In the genomic region with DNA sequence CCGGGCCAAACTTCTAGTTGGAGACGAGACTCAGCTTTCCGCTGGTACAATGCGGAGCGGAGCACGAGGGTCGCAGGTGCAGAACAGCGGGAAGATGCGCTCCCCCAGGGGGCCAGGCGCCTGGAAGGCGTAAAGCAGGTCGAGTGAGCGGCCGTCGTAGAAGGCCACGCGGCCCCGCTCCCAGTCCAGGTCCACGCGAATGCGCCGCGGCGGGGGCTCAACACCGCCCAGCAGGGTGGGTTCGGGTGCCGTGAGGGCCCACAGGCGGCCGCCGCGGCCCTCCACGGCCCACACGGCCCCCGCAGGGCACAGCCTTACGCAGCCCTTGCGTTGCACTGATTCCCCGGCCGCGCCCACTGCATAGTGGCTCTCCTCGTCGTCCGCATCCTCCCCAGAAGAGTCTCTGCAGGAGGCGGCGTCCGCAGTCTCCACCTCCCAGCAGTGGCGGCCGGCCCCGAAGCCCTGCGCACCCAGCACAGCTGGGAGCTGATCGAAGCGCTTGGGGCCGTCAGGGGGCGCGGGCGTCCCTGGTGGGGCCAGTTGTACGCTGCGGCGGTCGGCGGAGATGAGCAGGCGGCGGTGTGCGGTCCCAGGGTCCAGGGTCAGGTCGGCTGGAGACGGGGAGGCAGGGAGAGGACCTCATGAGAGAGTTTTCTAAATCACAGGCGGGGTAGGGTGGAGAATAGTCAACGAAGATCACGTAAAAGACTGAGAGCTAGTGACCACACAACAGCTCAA, we compare ENCODE assay signal across 1 cellular context.
TF ChIP-seq lines count a peak whose summit lies in the region.

No MANE protein-coding gene starts in this region.

TF ChIP-seq in SK-N-SH treated with all-trans-retinoic acid at 6 μM for 48 hours, 23 proteins besides CTCF, POLR2A, EP300 and RAD21 (continued from another document):
- TF ChIP-seq, protein P1, sequence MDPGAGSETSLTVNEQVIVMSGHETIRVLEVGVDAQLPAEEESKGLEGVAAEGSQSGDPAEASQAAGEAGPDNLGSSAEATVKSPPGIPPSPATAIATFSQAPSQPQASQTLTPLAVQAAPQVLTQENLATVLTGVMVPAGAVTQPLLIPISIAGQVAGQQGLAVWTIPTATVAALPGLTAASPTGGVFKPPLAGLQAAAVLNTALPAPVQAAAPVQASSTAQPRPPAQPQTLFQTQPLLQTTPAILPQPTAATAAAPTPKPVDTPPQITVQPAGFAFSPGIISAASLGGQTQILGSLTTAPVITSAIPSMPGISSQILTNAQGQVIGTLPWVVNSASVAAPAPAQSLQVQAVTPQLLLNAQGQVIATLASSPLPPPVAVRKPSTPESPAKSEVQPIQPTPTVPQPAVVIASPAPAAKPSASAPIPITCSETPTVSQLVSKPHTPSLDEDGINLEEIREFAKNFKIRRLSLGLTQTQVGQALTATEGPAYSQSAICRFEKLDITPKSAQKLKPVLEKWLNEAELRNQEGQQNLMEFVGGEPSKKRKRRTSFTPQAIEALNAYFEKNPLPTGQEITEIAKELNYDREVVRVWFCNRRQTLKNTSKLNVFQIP (CRISPR knock-in tag; IDR thresholded peaks at IDR 0.05; ENCODE audit: borderline replicate concordance, low read depth) = no peak
- TF ChIP-seq ISL1 (CRISPR knock-in tag; IDR thresholded peaks at IDR 0.05) (no peak), ZFP3 (CRISPR knock-in tag; IDR thresholded peaks at IDR 0.05) (no peak), PPARA (CRISPR knock-in tag; IDR thresholded peaks at IDR 0.05; ENCODE audit: borderline replicate concordance) (no peak), GLIS3 (CRISPR knock-in tag; IDR thresholded peaks at IDR 0.05) (no peak), BACH2 (CRISPR knock-in tag; IDR thresholded peaks at IDR 0.05; ENCODE audit: borderline replicate concordance) (no peak), ZNF70 (CRISPR knock-in tag; IDR thresholded peaks at IDR 0.05) (no peak)
- TF ChIP-seq, protein P2, sequence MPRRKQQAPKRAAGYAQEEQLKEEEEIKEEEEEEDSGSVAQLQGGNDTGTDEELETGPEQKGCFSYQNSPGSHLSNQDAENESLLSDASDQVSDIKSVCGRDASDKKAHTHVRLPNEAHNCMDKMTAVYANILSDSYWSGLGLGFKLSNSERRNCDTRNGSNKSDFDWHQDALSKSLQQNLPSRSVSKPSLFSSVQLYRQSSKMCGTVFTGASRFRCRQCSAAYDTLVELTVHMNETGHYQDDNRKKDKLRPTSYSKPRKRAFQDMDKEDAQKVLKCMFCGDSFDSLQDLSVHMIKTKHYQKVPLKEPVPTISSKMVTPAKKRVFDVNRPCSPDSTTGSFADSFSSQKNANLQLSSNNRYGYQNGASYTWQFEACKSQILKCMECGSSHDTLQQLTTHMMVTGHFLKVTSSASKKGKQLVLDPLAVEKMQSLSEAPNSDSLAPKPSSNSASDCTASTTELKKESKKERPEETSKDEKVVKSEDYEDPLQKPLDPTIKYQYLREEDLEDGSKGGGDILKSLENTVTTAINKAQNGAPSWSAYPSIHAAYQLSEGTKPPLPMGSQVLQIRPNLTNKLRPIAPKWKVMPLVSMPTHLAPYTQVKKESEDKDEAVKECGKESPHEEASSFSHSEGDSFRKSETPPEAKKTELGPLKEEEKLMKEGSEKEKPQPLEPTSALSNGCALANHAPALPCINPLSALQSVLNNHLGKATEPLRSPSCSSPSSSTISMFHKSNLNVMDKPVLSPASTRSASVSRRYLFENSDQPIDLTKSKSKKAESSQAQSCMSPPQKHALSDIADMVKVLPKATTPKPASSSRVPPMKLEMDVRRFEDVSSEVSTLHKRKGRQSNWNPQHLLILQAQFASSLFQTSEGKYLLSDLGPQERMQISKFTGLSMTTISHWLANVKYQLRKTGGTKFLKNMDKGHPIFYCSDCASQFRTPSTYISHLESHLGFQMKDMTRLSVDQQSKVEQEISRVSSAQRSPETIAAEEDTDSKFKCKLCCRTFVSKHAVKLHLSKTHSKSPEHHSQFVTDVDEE (CRISPR knock-in tag; IDR thresholded peaks at IDR 0.05) = no peak
